Comparison of ENCODE assay signal across 8 cellular contexts in the genomic region with DNA sequence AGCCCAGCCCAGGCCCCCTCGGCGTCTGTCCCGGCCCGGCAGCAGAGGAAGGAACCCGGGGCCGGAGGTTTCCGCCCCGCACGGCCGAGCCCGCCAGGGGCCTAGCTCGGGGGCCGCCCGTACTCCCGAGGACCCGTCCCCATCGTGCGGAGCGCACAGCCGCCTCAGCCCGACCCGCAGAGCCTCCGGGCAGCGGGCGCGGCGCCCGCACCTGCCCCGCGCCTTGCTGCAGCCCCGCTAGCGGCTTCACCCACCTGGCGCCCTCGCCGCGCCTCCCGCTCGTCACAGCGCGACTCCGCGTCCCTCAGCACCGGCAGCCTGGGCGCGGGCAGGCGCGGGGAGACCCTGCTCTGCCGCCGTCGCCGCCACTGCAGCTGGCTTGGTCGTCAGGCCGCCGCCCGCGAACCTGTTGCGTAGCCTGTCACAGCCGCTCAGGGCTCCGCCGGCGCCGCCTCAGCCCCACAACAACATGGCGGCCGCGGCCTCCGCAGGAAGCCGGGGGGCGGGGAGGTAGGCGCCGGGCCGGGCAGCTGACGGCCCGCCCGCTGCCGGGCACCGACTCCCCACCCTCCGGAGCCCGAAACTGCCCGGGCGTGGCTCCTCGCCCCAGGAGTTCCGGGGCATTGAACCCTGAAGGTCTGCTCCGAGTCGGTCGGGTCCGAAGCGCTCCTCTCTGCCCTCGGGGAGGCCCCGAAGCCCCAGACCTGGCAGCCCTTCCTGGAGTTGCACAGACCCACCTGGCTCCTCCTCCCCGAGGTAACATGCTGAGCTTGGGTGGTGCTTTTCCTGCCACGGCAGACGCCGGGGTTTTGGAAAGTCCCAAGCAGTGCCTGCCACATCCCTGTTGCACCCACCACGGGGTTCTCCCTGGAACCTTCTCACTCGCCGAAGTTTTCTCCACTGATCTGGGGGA. TPM values are rescaled to one million over a fixed set of nuclear protein-coding genes. Genes with fewer than 3 reads are reported as not detected.
DNase-seq lines count a peak whose midpoint lies in the region; ATAC-seq, FAIRE-seq and TF ChIP-seq lines count a peak whose summit lies in the region.

A gene (minus strand): TSS at position 487 of the 913 bp plus-strand sequence. CDS start 32,454 bp downstream, outside the sequence.

- DNase-seq in GM18507 (ENCODE audit: extremely low spot score, insufficient read length, low read depth) (peak; percentile 71), NCI-H2107 treated with DMSO at 0.1 percent for 48 hours (lab: John Stamatoyannopoulos, UW; ENCODE audit: unreplicated experiment) (peak; percentile 38), WERI-Rb-1 (peak; percentile 90), breast epithelium (ENCODE audit: low spot score in 2 of 2) (peak; percentile 55 to 69), iPS-NIHi11 (ENCODE audit: low spot score) (peak; percentile 89), small intestine (peak; percentile 84)

- no peak for TF ChIP-seq POLR2A in breast epithelium (IDR thresholded peaks at IDR 0.05)

- peaks cover 9% of the 10 kb centered on the region; the same call in 1 of the 2 replicates for H3K36me3 ChIP-seq in WERI-Rb-1
- H3K36me3 ChIP-seq in breast epithelium: no peaks in the 10 kb centered on the region
- H3K36me3 ChIP-seq in small intestine (ENCODE audit: control insufficient read depth in 2 of 2, insufficient read depth in 2 of 2, low read length in 2 of 2): no peaks in the 10 kb centered on the region

- TF ChIP-seq CTCF in 22Rv1 (IDR thresholded peaks at IDR 0.05) (peak; percentile 7; the same call in 1 of the 2 replicates), WERI-Rb-1 (IDR thresholded peaks at IDR 0.05; ENCODE audit: low read depth, low read length) (no peak), breast epithelium (IDR thresholded peaks at IDR 0.05) (no peak)

- ATAC-seq in HG02970 (IDR thresholded peaks at IDR 0.05; ENCODE audit: low FRiP score, unreplicated experiment): peak; percentile 79

- FAIRE-seq in GM18507 (lab: Jason Lieb, UNC) (peak; percentile 83), small intestine (lab: Jason Lieb, UNC) (no peak)

- H3K27ac ChIP-seq in 22Rv1: peak within 1 kb of the TSS; percentile 75
- peak within 1 kb of the TSS; percentile 96 for H3K27ac ChIP-seq in WERI-Rb-1
- H3K27ac ChIP-seq in breast epithelium: peak within 1 kb of the TSS; percentile 97 to 98
- H3K27ac ChIP-seq in small intestine (ENCODE audit: low read depth in 1 of 2, low read length in 1 of 2): peak within 1 kb of the TSS; percentile 98 to 100

- intact Hi-C loops in breast epithelium (cut with DNase I; ENCODE audit: low total_unique reads): no loop called here

- peak within 1 kb of the TSS; percentile 82 for H3K4me3 ChIP-seq in WERI-Rb-1 (ENCODE audit: low read depth, low read length)
- peak within 1 kb of the TSS; percentile 91 to 98 (median 92) for H3K4me3 ChIP-seq in breast epithelium
- H3K4me3 ChIP-seq in small intestine (ENCODE audit: low read depth in 1 of 2, low read length in 2 of 2): peak within 1 kb of the TSS; percentile 95 to 100

- H3K9me3 ChIP-seq in WERI-Rb-1 (ENCODE audit: severe bottlenecking) (no peaks in the 10 kb centered on the region), breast epithelium (no peaks in the 10 kb centered on the region), small intestine (ENCODE audit: control insufficient read depth, low read depth) (no peaks in the 10 kb centered on the region)

- H3K4me1 ChIP-seq in breast epithelium (no peaks in the 10 kb centered on the region), small intestine (ENCODE audit: control insufficient read depth in 2 of 2, insufficient read depth in 1 of 2, low read depth in 1 of 2, low read length in 1 of 2) (peaks cover 0 to 3% of the 10 kb centered on the region in 2 donors)

- 1 to 2% (median 1%) methylated on average over 67 to 96 of the region's 96 CpGs for WGBS in small intestine, 3 donors

- H3K27me3 ChIP-seq in WERI-Rb-1 (ENCODE audit: insufficient read depth, low read depth, severe bottlenecking) (no peaks in the 10 kb centered on the region), breast epithelium (no peaks in the 10 kb centered on the region), small intestine (ENCODE audit: control insufficient read depth in 2 of 2, insufficient read depth in 2 of 2, low read length in 2 of 2) (no peaks in the 10 kb centered on the region)

RNA-seq across cellular contexts. Expression of the gene that starts here (rescaled TPM):
- 10 to 100 TPM; 43.4 to 69.8 (median 46.5) TPM for total RNA-seq in breast epithelium
- polyA plus RNA-seq in small intestine: 10 to 100 TPM; 16.3 to 37.1 (median 23.0) TPM

Comparison
In these comparisons a context has a peak if more than half of its experiments do, and no peak if none do; other contexts are left out.
1. Peak in every context shown above with its lines: DNase-seq, ATAC-seq, H3K4me3 ChIP-seq and H3K27ac ChIP-seq.
2. DNase-seq: peak in every context shown above with its lines; median percentile 90 in WERI-Rb-1; 89 in iPS-NIHi11; 84 in small intestine; 71 in GM18507; 62 in breast epithelium; 38 in NCI-H2107 treated with DMSO at 0.1 percent for 48 hours.